ENCODE assay signal across 8 cellular contexts in genomic region chr14:101732128-101732527, GRCh38. TPM values are rescaled to one million over a fixed set of nuclear protein-coding genes. Genes with fewer than 3 reads are reported as not detected.
DNase-seq lines count a peak whose midpoint lies in the region; ATAC-seq and TF ChIP-seq lines count a peak whose summit lies in the region.

No MANE protein-coding gene starts in this region.

- H3K27ac ChIP-seq in suprapubic skin: peak overlapping the region; percentile 90

- H3K36me3 ChIP-seq in suprapubic skin: no peaks in the 10 kb centered on the region

- no peaks in the 10 kb centered on the region for H3K27me3 Mint-ChIP-seq in activated CD8-positive, alpha-beta memory T cell treated with anti-CD3 and anti-CD28 coated beads, Interleukin-2, amount 10 ng/mL, durations not matched to agents 7 days and 5 days
- no peaks in the 10 kb centered on the region for H3K27me3 Mint-ChIP-seq in effector memory CD8-positive, alpha-beta T cell

- H3K4me3 Mint-ChIP-seq in activated CD8-positive, alpha-beta memory T cell treated with anti-CD3 and anti-CD28 coated beads, Interleukin-2, amount 10 ng/mL, durations not matched to agents 7 days and 5 days: peak overlapping the region; percentile 51
- H3K4me3 Mint-ChIP-seq in effector memory CD8-positive, alpha-beta T cell: peak overlapping the region; percentile 80 to 88

- TF ChIP-seq POLR2A in suprapubic skin (IDR thresholded peaks at IDR 0.05): no peak

- CTCF ChIA-PET in activated CD8-positive, alpha-beta memory T cell treated with anti-CD3 and anti-CD28 coated beads, Interleukin-2, amount 10 ng/mL, durations not matched to agents 7 days and 5 days (lab: Charles Lee): interaction anchor here (1.3 to 2.3 kb wide), 3 partner anchors 14 to 38 kb away, joined by 3 to 8 read pairs (median 7); no protein-coding TSS in a partner anchor

- H3K9me3 ChIP-seq in suprapubic skin: no peaks in the 10 kb centered on the region

- peaks cover 30% of the 10 kb centered on the region for H3K4me1 Mint-ChIP-seq in activated CD8-positive, alpha-beta memory T cell treated with anti-CD3 and anti-CD28 coated beads, Interleukin-2, amount 10 ng/mL, durations not matched to agents 7 days and 5 days
- H3K4me1 Mint-ChIP-seq in effector memory CD8-positive, alpha-beta T cell (ENCODE audit: low read depth in 2 of 2): peaks cover 39 to 50% of the 10 kb centered on the region in 2 donors

- 80% methylated on average over 5 of the region's 5 CpGs for WGBS in suprapubic skin

- no peak overlapping the region for H3K4me3 ChIP-seq in suprapubic skin

- H3K9me3 Mint-ChIP-seq in activated CD8-positive, alpha-beta memory T cell treated with anti-CD3 and anti-CD28 coated beads, Interleukin-2, amount 10 ng/mL, durations not matched to agents 7 days and 5 days (ENCODE audit: low read depth): no peaks in the 10 kb centered on the region
- peaks cover 0 to 4% of the 10 kb centered on the region in 2 donors for H3K9me3 Mint-ChIP-seq in effector memory CD8-positive, alpha-beta T cell

- DNase-seq in activated CD8-positive, alpha-beta memory T cell treated with anti-CD3 and anti-CD28 coated beads, Interleukin-2, amount 10 ng/mL, durations not matched to agents 7 days and 5 days: no peak
- no peak for DNase-seq in activated CD8-positive, alpha-beta memory T cell treated with anti-CD3 and anti-CD28 coated beads, Interleukin-2, amount 50 U/mL, for 48 hours
- DNase-seq in RPMI7951 (ENCODE audit: low read depth) (peak; percentile 67), suprapubic skin (ENCODE audit: low spot score in 2 of 2) (peak; percentile 37 to 40), activated gamma-delta T cell treated with Interleukin-2 at 50 U/mL for 16 hours (no peak), anterior cingulate cortex (lab: John Stamatoyannopoulos, UW) (no peak)
- DNase-seq in effector memory CD8-positive, alpha-beta T cell: no peak

- no peak for TF ChIP-seq EP300 in suprapubic skin (IDR thresholded peaks at IDR 0.05)

- H3K27ac Mint-ChIP-seq in activated CD8-positive, alpha-beta memory T cell treated with anti-CD3 and anti-CD28 coated beads, Interleukin-2, amount 10 ng/mL, durations not matched to agents 7 days and 5 days: peak overlapping the region; percentile 84
- H3K27ac Mint-ChIP-seq in effector memory CD8-positive, alpha-beta T cell: peak overlapping the region; percentile 93 to 96

- no peaks in the 10 kb centered on the region for H3K27me3 ChIP-seq in suprapubic skin

- no peaks in the 10 kb centered on the region for H3K36me3 Mint-ChIP-seq in activated CD8-positive, alpha-beta memory T cell treated with anti-CD3 and anti-CD28 coated beads, Interleukin-2, amount 10 ng/mL, durations not matched to agents 7 days and 5 days
- peaks cover 11% of the 10 kb centered on the region for H3K36me3 Mint-ChIP-seq in effector memory CD8-positive, alpha-beta T cell (ENCODE audit: insufficient read depth)

- peaks cover 21% of the 10 kb centered on the region for H3K4me1 ChIP-seq in suprapubic skin

- ATAC-seq in activated CD8-positive, alpha-beta memory T cell treated with anti-CD3 and anti-CD28 coated beads, Interleukin-2, amount 10 ng/mL, durations not matched to agents 7 days and 5 days: no peak
- ATAC-seq in effector memory CD8-positive, alpha-beta T cell (replicated peaks): no peak
- ATAC-seq in HG02938 (IDR thresholded peaks at IDR 0.05; ENCODE audit: unreplicated experiment): no peak

- TF ChIP-seq CTCF in suprapubic skin (IDR thresholded peaks at IDR 0.05): no peak

RNA-seq across cellular contexts. Expression of gene PPP2R5C, which starts 29.4 kb away (rescaled TPM):
- total RNA-seq in activated CD8-positive, alpha-beta memory T cell treated with anti-CD3 and anti-CD28 coated beads, Interleukin-2, amount 10 ng/mL, durations not matched to agents 7 days and 5 days: 100 to 1,000 TPM; 213 to 234 TPM
- total RNA-seq in RPMI7951 (2014; rRNA removed; shearing (Covaris generic)): 97.2 and 113 TPM in 2 replicates
- 100 to 1,000 TPM; 104 to 149 (median 119) TPM for total RNA-seq in suprapubic skin

Comparison
In these comparisons a context has a peak if more than half of its experiments do, and no peak if none do; other contexts are left out.
1. DNase-seq: peak in RPMI7951 (single experiment) and suprapubic skin (2 of 2); none in activated CD8-positive, alpha-beta memory T cell treated with anti-CD3 and anti-CD28 coated beads, Interleukin-2, amount 10 ng/mL, durations not matched to agents 7 days and 5 days (single experiment), activated CD8-positive, alpha-beta memory T cell treated with anti-CD3 and anti-CD28 coated beads, Interleukin-2, amount 50 U/mL, for 48 hours (single experiment), effector memory CD8-positive, alpha-beta T cell (0 of 3), activated gamma-delta T cell treated with Interleukin-2 at 50 U/mL for 16 hours (single experiment) and anterior cingulate cortex (0 of 58).